Comparison of ENCODE assay signal across 14 cellular contexts in genomic region chr15:78060232-78060631, GRCh38. TPM values are rescaled to one million over a fixed set of nuclear protein-coding genes. Genes with fewer than 3 reads are reported as not detected.
A peak's percentile ranks its signal among the peaks of the same experiment; 100 is the strongest.
DNase-seq lines count a peak whose midpoint lies in the region; ATAC-seq, FAIRE-seq and TF ChIP-seq lines count a peak whose summit lies in the region.
"Had no signal": no experiment of that assay in that cellular context is flagged by ENCODE, and none has a peak within 500 bp of the region (broad histone marks: within the 10 kb centered on the region; RNA-seq: fewer than 3 reads in every experiment).

No MANE protein-coding gene starts in this region.

- intact Hi-C loops in activated naive CD4-positive, alpha-beta T cell treated with anti-CD3 and anti-CD28 coated beads for 36 hours (cut with micrococcal nuclease), result loop anchor here (1.0 kb wide), 1 partner anchor 9 kb away; no protein-coding TSS in a partner anchor
- intact Hi-C loops in thyroid gland (cut with DNase I), result loop anchor here (10.0 kb wide), 1 partner anchor 85 kb away; the partner anchor contains the start of gene IDH3A

- H3K27me3 Mint-ChIP-seq in activated naive CD4-positive, alpha-beta T cell treated with anti-CD3 and anti-CD28 coated beads for 36 hours (ENCODE audit: low read depth), result no peaks in the 10 kb centered on the region
- H3K27me3 Mint-ChIP-seq in type B pancreatic cell (no peaks in the 10 kb centered on the region), immature natural killer cell (ENCODE audit: low read depth in 3 of 3) (peaks cover 0 to 4% (median 0%) of the 10 kb centered on the region in 3 donors)

- no peak overlapping the region for H3K4me3 ChIP-seq in RWPE2 (ENCODE audit: severe bottlenecking)
- H3K4me3 ChIP-seq in thyroid gland (replicated peaks in 1 of 3), result no peak overlapping the region
- H3K4me3 ChIP-seq: GM23338 had no signal

- no peak for ATAC-seq in RWPE2 (ENCODE audit: low read depth)
- ATAC-seq: GM23338 had no signal

- H3K27ac Mint-ChIP-seq in activated naive CD4-positive, alpha-beta T cell treated with anti-CD3 and anti-CD28 coated beads for 36 hours, result no peak overlapping the region
- H3K27ac Mint-ChIP-seq in type B pancreatic cell (no peak overlapping the region), immature natural killer cell (peak overlapping the region in 3 of 6 donors; percentile 7 to 37 (median 19))
- H3K27ac Mint-ChIP-seq: GM23338, nephron progenitor cell had no signal

- TF ChIP-seq CTCF in RWPE2 (IDR thresholded peaks at IDR 0.05; ENCODE audit: poor library complexity, severe bottlenecking) (no peak), thyroid gland (IDR thresholded peaks at IDR 0.05) (no peak), type B pancreatic cell (conservative IDR thresholded peaks at IDR 0.05) (no peak)

- no peak for TF ChIP-seq POLR2A in thyroid gland (IDR thresholded peaks at IDR 0.05)
- no peak for TF ChIP-seq POLR2A in GM12891 (IDR thresholded peaks at IDR 0.05; ENCODE audit: low read depth, low read length)

- peaks cover 59% of the 10 kb centered on the region for H3K4me1 Mint-ChIP-seq in activated naive CD4-positive, alpha-beta T cell treated with anti-CD3 and anti-CD28 coated beads for 36 hours (ENCODE audit: low read depth)
- H3K4me1 Mint-ChIP-seq in type B pancreatic cell (ENCODE audit: unreplicated experiment), result peaks cover 33% of the 10 kb centered on the region
- H3K4me1 Mint-ChIP-seq in immature natural killer cell, result peaks cover 46 to 61% of the 10 kb centered on the region in 2 donors

- WGBS in thyroid gland, 2 donors, result 87 to 94% methylated on average over 5 of the region's 5 CpGs

- H3K27me3 ChIP-seq in RWPE2 (ENCODE audit: insufficient read depth, poor library complexity, severe bottlenecking), result no peaks in the 10 kb centered on the region
- H3K27me3 ChIP-seq in thyroid gland, result no peaks in the 10 kb centered on the region

- H3K9me3 ChIP-seq in RWPE2 (ENCODE audit: severe bottlenecking), result no peaks in the 10 kb centered on the region
- no peaks in the 10 kb centered on the region for H3K9me3 ChIP-seq in thyroid gland

- H3K36me3 ChIP-seq in RWPE2 (ENCODE audit: low read depth) (no peaks in the 10 kb centered on the region), thyroid gland (no peaks in the 10 kb centered on the region)

- H3K27ac ChIP-seq in RWPE2 (ENCODE audit: poor library complexity, severe bottlenecking) (peak overlapping the region; percentile 81), thyroid gland (peak overlapping the region; percentile 18 to 74 (median 71))

- no peak for FAIRE-seq in GM12891 (lab: Jason Lieb, UNC)
- FAIRE-seq: keratinocyte had no signal

- DNase-seq in activated naive CD4-positive, alpha-beta T cell treated with anti-CD3 and anti-CD28 coated beads for 36 hours, result peak; percentile 39
- DNase-seq in activated naive CD4-positive, alpha-beta T cell treated with anti-CD3 and anti-CD28 coated beads, Interleukin-2, amount 50 U/mL, for 16 hours, result no peak
- DNase-seq in RWPE2 (ENCODE audit: low spot score) (no peak), kidney tubule cell (ENCODE audit: low spot score) (peak; percentile 28), thyroid gland (no peak), GM12891 (ENCODE audit: insufficient read length, low spot score) (no peak), type B pancreatic cell (ENCODE audit: extremely low spot score, unreplicated experiment) (no peak), immature natural killer cell (no peak)
- DNase-seq: AML-193; aorta; effector CD4-positive, alpha-beta T cell; nephron progenitor cell had no signal

- no peaks in the 10 kb centered on the region for H3K9me3 Mint-ChIP-seq in activated naive CD4-positive, alpha-beta T cell treated with anti-CD3 and anti-CD28 coated beads for 36 hours
- H3K9me3 Mint-ChIP-seq in type B pancreatic cell (no peaks in the 10 kb centered on the region), immature natural killer cell (no peaks in the 10 kb centered on the region)
- H3K9me3 Mint-ChIP-seq: GM23338, nephron progenitor cell had no signal

- no peak overlapping the region for H3K4me3 Mint-ChIP-seq in activated naive CD4-positive, alpha-beta T cell treated with anti-CD3 and anti-CD28 coated beads for 36 hours
- H3K4me3 Mint-ChIP-seq in type B pancreatic cell (no peak overlapping the region), immature natural killer cell (no peak overlapping the region)
- H3K4me3 Mint-ChIP-seq: GM23338, nephron progenitor cell had no signal

- CTCF ChIA-PET in activated naive CD4-positive, alpha-beta T cell treated with anti-CD3 and anti-CD28 coated beads for 36 hours (lab: Charles Lee), result interaction anchor here (1.2 to 2.3 kb wide), 2 partner anchors 9 to 25 kb away, joined by 5 to 9 read pairs; no protein-coding TSS in a partner anchor

- peaks cover 51% of the 10 kb centered on the region for H3K4me1 ChIP-seq in RWPE2 (ENCODE audit: insufficient read depth, poor library complexity, severe bottlenecking)
- H3K4me1 ChIP-seq in thyroid gland, result peaks cover 74 to 95% of the 10 kb centered on the region in 2 donors

- no peaks in the 10 kb centered on the region for H3K36me3 Mint-ChIP-seq in activated naive CD4-positive, alpha-beta T cell treated with anti-CD3 and anti-CD28 coated beads for 36 hours (ENCODE audit: low read depth)
- no peaks in the 10 kb centered on the region for H3K36me3 Mint-ChIP-seq in type B pancreatic cell
- no peaks in the 10 kb centered on the region for H3K36me3 Mint-ChIP-seq in immature natural killer cell

TF ChIP-seq in GM12891, 5 proteins besides CTCF, POLR2A, EP300 and RAD21:
- TF ChIP-seq POLR2AphosphoS5 (IDR thresholded peaks at IDR 0.05; ENCODE audit: low read depth, low read length), result no peak
TF ChIP-seq in GM12891: peak in this region for 0.

RNA-seq across cellular contexts. Expression of gene TBC1D2B, which starts 17.3 kb away (rescaled TPM):
- 10 to 100 TPM; 57.1 to 60.3 TPM for total RNA-seq in activated naive CD4-positive, alpha-beta T cell treated with anti-CD3 and anti-CD28 coated beads for 36 hours
- total RNA-seq in thyroid gland (10 to 100 TPM; 32.8 to 54.0 (median 40.1) TPM), type B pancreatic cell (ENCODE audit: low replicate concordance) (17.4 and 22.1 TPM in 2 replicates)
- 19.7 TPM for polyA plus RNA-seq in GM12891 (2012; ENCODE audit: low read depth, missing spikeins)
- polyA plus RNA-seq in immature natural killer cell, result 10 to 100 TPM in 1 of 3 donors, 1 to 10 TPM in 2; 3.5 to 10.2 (median 7.8) TPM

RNA-seq across cellular contexts. Expression of gene SH2D7, which starts 32.1 kb away (rescaled TPM):
- not detected for total RNA-seq in activated naive CD4-positive, alpha-beta T cell treated with anti-CD3 and anti-CD28 coated beads for 36 hours
- total RNA-seq in thyroid gland (not detected), type B pancreatic cell (ENCODE audit: low replicate concordance) (not detected in 2 replicates)
- not detected for polyA plus RNA-seq in GM12891 (2012; ENCODE audit: low read depth, missing spikeins)
- not detected for polyA plus RNA-seq in immature natural killer cell
- total RNA-seq: aorta, GM23338 had no signal
- polyA plus RNA-seq: keratinocyte had no signal

Comparison
In these comparisons a context has a peak if more than half of its experiments do, and no peak if none do; other contexts are left out.
1. DNase-seq: peak in activated naive CD4-positive, alpha-beta T cell treated with anti-CD3 and anti-CD28 coated beads for 36 hours (single experiment) and kidney tubule cell (single experiment); none in activated naive CD4-positive, alpha-beta T cell treated with anti-CD3 and anti-CD28 coated beads, Interleukin-2, amount 50 U/mL, for 16 hours (single experiment), RWPE2 (single experiment), thyroid gland (0 of 2), GM12891 (single experiment), type B pancreatic cell (single experiment) and immature natural killer cell (0 of 3).